In genomic region chr1:2538376-2538775, GRCh38 we compare ENCODE assay signal across 9 cellular contexts. TPM values are rescaled to one million over a fixed set of nuclear protein-coding genes. Genes with fewer than 3 reads are reported as not detected.
"Had no signal": no experiment of that assay in that cellular context is flagged by ENCODE, and none has a peak within 500 bp of the region (broad histone marks: within the 10 kb centered on the region; RNA-seq: fewer than 3 reads in every experiment).

No MANE protein-coding gene starts in this region.

- ATAC-seq: GM12878 had no signal

- FAIRE-seq: G401.6, GM12878, GM12891, GM12892, GM18507, GM19239 had no signal

- DNase-seq: GDM1, GF-D8 had no signal

- H3K4me3 ChIP-seq: GM12878 had no signal

RNA-seq across cellular contexts. Expression of gene HES5, which starts 8.3 kb away (rescaled TPM):
- total RNA-seq: G401 had no signal
